ENCODE assay signal across 1 cellular context in the genomic region with DNA sequence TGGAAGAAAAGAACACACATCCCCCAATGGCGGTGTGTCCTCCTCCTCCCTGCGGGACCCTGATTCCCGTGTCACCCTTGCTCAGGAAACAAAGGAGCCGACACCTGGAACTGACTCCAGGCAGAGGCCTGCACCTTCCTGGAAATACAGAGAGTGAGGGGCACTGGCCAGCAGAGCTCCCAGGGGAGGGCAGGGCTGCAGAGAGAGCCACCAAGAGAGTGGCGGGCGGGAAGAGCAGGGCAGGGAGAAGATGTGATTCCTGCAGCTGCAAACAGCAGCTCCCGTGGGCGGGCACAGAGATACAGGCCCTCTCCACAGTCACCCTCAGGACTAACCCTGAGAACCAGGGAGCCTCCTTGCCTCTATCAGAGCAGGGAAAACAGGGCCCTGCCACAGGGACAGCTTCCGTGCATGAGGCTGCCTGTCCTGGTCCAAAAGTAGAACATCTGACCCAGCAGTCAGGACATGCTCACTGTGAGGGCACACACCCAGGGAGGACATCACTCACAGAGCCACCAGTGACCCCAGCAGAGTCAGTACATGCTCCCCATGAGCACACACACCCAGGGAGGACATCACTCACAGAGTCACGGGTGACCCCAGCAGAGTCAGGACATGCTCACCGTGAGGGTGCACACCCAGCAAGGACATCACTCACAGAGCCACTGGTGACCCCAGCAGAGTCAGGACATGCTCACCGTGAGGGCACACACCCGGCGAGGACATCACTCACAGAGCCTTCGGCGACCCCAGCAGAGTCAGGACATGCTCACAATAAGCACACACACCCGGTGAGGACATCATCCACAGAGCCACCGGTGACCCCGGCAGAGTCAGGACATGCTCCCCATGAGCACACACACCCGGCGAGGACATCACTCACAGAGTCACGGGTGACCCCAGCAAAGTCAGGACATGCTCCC.
TF ChIP-seq lines count a peak whose summit lies in the region.

No MANE protein-coding gene starts in this region.

TF ChIP-seq in GM12891, 5 proteins besides CTCF, POLR2A, EP300 and RAD21:
- TF ChIP-seq TAF1 (IDR thresholded peaks at IDR 0.05; ENCODE audit: low read depth, low read length) (no peak), PAX5 (IDR thresholded peaks at IDR 0.05; ENCODE audit: insufficient read depth, low read length, severe bottlenecking) (no peak), POU2F2 (IDR thresholded peaks at IDR 0.05; ENCODE audit: low read depth, low read length) (no peak), POLR2AphosphoS5 (IDR thresholded peaks at IDR 0.05; ENCODE audit: low read depth, low read length) (no peak), SPI1 (IDR thresholded peaks at IDR 0.05; ENCODE audit: low read depth, low read length) (no peak)
